ENCODE assay signal across 10 cellular contexts in genomic region chr1:42479621-42480020, GRCh38. TPM values are rescaled to one million over a fixed set of nuclear protein-coding genes. Genes with fewer than 3 reads are reported as not detected.
DNase-seq lines count a peak whose midpoint lies in the region; ATAC-seq, FAIRE-seq and TF ChIP-seq lines count a peak whose summit lies in the region.
"Had no signal": no experiment of that assay in that cellular context is flagged by ENCODE, and none has a peak within 500 bp of the region (broad histone marks: within the 10 kb centered on the region; RNA-seq: fewer than 3 reads in every experiment).

No MANE protein-coding gene starts in this region.

- no peaks in the 10 kb centered on the region for H3K9me3 ChIP-seq in RWPE2 (ENCODE audit: severe bottlenecking)
- H3K9me3 ChIP-seq: stomach had no signal

- no peaks in the 10 kb centered on the region for H3K27me3 Mint-ChIP-seq in progenitor cell of endocrine pancreas

- H3K4me3 ChIP-seq in RWPE2 (ENCODE audit: severe bottlenecking), result no peak overlapping the region
- H3K4me3 ChIP-seq: stomach had no signal

- peaks cover 7% of the 10 kb centered on the region for H3K36me3 Mint-ChIP-seq in progenitor cell of endocrine pancreas (ENCODE audit: insufficient read depth)

- H3K9me3 Mint-ChIP-seq in progenitor cell of endocrine pancreas (ENCODE audit: low read depth), result no peaks in the 10 kb centered on the region

- peak; percentile 8 for TF ChIP-seq CTCF in D721Med (IDR thresholded peaks at IDR 0.05; ENCODE audit: insufficient read depth, missing control alignments)
- TF ChIP-seq CTCF in RWPE2 (IDR thresholded peaks at IDR 0.05; ENCODE audit: poor library complexity, severe bottlenecking), result peak; percentile 16
- TF ChIP-seq CTCF in progenitor cell of endocrine pancreas (IDR thresholded peaks at IDR 0.05; ENCODE audit: unreplicated experiment), result no peak

- H3K4me1 Mint-ChIP-seq in progenitor cell of endocrine pancreas (ENCODE audit: low read depth), result no peaks in the 10 kb centered on the region

- DNase-seq in D721Med (ENCODE audit: insufficient read length, low spot score), result no peak
- peak; percentile 57 for DNase-seq in HT-29 (ENCODE audit: low spot score)
- DNase-seq in RWPE2 (ENCODE audit: low spot score), result no peak
- DNase-seq in iris pigment epithelial cell (ENCODE audit: low read depth), result peak; percentile 46
- DNase-seq in progenitor cell of endocrine pancreas (ENCODE audit: low spot score, unreplicated experiment), result no peak
- DNase-seq: GDM1, stomach had no signal

- H3K27ac ChIP-seq in RWPE2 (ENCODE audit: poor library complexity, severe bottlenecking), result no peak overlapping the region
- H3K27ac ChIP-seq: stomach had no signal

- no peak for FAIRE-seq in D721Med (lab: Jason Lieb, UNC)

- H3K4me3 Mint-ChIP-seq in progenitor cell of endocrine pancreas (ENCODE audit: low read depth), result no peak overlapping the region

- no peaks in the 10 kb centered on the region for H3K36me3 ChIP-seq in RWPE2 (ENCODE audit: low read depth)

- H3K27ac Mint-ChIP-seq in progenitor cell of endocrine pancreas, result no peak overlapping the region

- peak; percentile 78 for ATAC-seq in RWPE2 (ENCODE audit: low read depth)
- no peak for ATAC-seq in HG02852 (IDR thresholded peaks at IDR 0.05; ENCODE audit: unreplicated experiment)
- ATAC-seq in HG03175 (IDR thresholded peaks at IDR 0.05; ENCODE audit: unreplicated experiment), result no peak
- ATAC-seq in GM18517 (IDR thresholded peaks at IDR 0.05; ENCODE audit: unreplicated experiment), result no peak

- no peaks in the 10 kb centered on the region for H3K4me1 ChIP-seq in RWPE2 (ENCODE audit: insufficient read depth, poor library complexity, severe bottlenecking)
- H3K4me1 ChIP-seq: stomach had no signal

- no peaks in the 10 kb centered on the region for H3K27me3 ChIP-seq in RWPE2 (ENCODE audit: insufficient read depth, poor library complexity, severe bottlenecking)
- H3K27me3 ChIP-seq: stomach had no signal

RNA-seq across cellular contexts. Expression of gene CCDC30, which starts 16.5 kb away (rescaled TPM):
- 0.44 and 1.0 TPM in 2 replicates for total RNA-seq in HT-29 (2014; rRNA removed; shearing (Covaris generic))
- total RNA-seq in progenitor cell of endocrine pancreas, result 17.3 and 23.6 TPM in 2 replicates

RNA-seq across cellular contexts. Expression of gene PPCS, which starts 23.3 kb away (rescaled TPM):
- 48.6 and 60.6 TPM in 2 replicates for total RNA-seq in HT-29 (2014; rRNA removed; shearing (Covaris generic))
- 48.5 and 49.4 TPM in 2 replicates for total RNA-seq in progenitor cell of endocrine pancreas

RNA-seq across cellular contexts. Expression of gene ZMYND12, which starts 23.8 kb away (rescaled TPM):
- total RNA-seq in HT-29 (2014; rRNA removed; shearing (Covaris generic)), result 0.21 TPM in 1 of 2 replicates, not detected in the other
- total RNA-seq in progenitor cell of endocrine pancreas, result 0.89 and 2.0 TPM in 2 replicates

Comparison
In these comparisons a context has a peak if more than half of its experiments do, and no peak if none do; other contexts are left out.
1. DNase-seq: peak in HT-29 (single experiment) and iris pigment epithelial cell (single experiment); none in D721Med (single experiment), RWPE2 (single experiment) and progenitor cell of endocrine pancreas (single experiment).